15 cellular contexts compared by ENCODE assay signal in the genomic region with DNA sequence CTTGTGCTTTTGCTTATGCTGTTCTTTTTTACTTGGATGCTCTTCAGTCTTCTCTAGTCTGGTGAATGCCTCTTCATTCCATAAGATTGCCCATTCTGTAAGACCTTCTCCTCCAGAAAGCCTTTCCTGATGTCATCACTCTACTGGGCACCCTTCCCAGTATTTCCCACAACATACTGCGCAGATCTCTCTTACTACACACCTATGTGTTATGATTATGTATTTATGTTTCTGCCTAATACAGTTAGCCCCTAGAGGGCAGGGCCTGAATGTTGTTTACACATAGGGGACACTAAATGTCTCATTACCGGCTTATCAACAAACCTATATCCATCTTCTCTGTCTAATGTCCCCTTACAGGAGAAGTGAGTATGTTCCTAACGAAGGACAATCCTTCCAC. TPM values are rescaled to one million over a fixed set of nuclear protein-coding genes. Genes with fewer than 3 reads are reported as not detected.
A peak's percentile ranks its signal among the peaks of the same experiment; 100 is the strongest.
DNase-seq lines count a peak whose midpoint lies in the region; ATAC-seq and TF ChIP-seq lines count a peak whose summit lies in the region.
"Had no signal": no experiment of that assay in that cellular context is flagged by ENCODE, and none has a peak within 500 bp of the region (broad histone marks: within the 10 kb centered on the region; RNA-seq: fewer than 3 reads in every experiment).

No MANE protein-coding gene starts in this region.

- no peaks in the 10 kb centered on the region for H3K27me3 ChIP-seq in BJ (ENCODE audit: control insufficient read depth, insufficient read depth, low read length)
- H3K27me3 ChIP-seq in Panc1 (ENCODE audit: control insufficient read depth, insufficient read depth, low read length): no peaks in the 10 kb centered on the region
- H3K27me3 ChIP-seq: body of pancreas, stomach had no signal

- H3K36me3 ChIP-seq in BJ (ENCODE audit: control insufficient read depth, insufficient read depth, low read length) (no peaks in the 10 kb centered on the region), Panc1 (ENCODE audit: control insufficient read depth, insufficient read depth, low read length) (peaks cover 6% of the 10 kb centered on the region; the same call in 1 of the 2 replicates)

- H3K27ac ChIP-seq in Panc1 (ENCODE audit: low read length): no peak overlapping the region
- H3K27ac ChIP-seq: body of pancreas, stomach had no signal

- intact Hi-C loops in Panc1 (cut with micrococcal nuclease; ENCODE audit: unreplicated experiment): no loop called here

- no peaks in the 10 kb centered on the region for H3K9me3 ChIP-seq in Panc1 (ENCODE audit: control insufficient read depth, insufficient read depth, low read depth, low read length)
- H3K9me3 ChIP-seq: body of pancreas, stomach had no signal

- no peak overlapping the region for H3K4me3 ChIP-seq in BJ (ENCODE audit: low read depth, low read length)
- H3K4me3 ChIP-seq in Panc1 (ENCODE audit: low read depth in 2 of 2, low read length in 2 of 2): no peak overlapping the region
- H3K4me3 ChIP-seq: body of pancreas, stomach had no signal

- no peak for DNase-seq in BJ (ENCODE audit: low read depth)
- no peak for DNase-seq in GM13977 (ENCODE audit: low spot score)
- DNase-seq in Panc1 (ENCODE audit: low read depth, low spot score): no peak
- peak; percentile 0 to 21 for DNase-seq in erythroblast (lab: John Stamatoyannopoulos, UW)
- no peak for DNase-seq in NCI-H1417 (lab: John Stamatoyannopoulos, UW)
- DNase-seq in DMS153 treated with DMSO at 0.1 percent for 48 hours (lab: John Stamatoyannopoulos, UW; ENCODE audit: unreplicated experiment): no peak
- no peak for DNase-seq in GDM1 (lab: John Stamatoyannopoulos, UW)
- DNase-seq: body of pancreas; effector memory CD4-positive, alpha-beta T cell; KBM-7; NCI-H1436 treated with DMSO at 0.1 percent for 48 hours; NCI-H510A; stomach had no signal

- no peak for TF ChIP-seq POLR2A in erythroblast (IDR thresholded peaks at IDR 0.05; ENCODE audit: low read length)

- CTCF ChIA-PET in BJ (lab: Yijun Ruan, JAX): interaction anchor here (3.6 kb wide), 1 partner anchor 48 kb away, joined by 9 read pairs; no protein-coding TSS in a partner anchor
- CTCF ChIA-PET in Panc1 (lab: Charles Lee): no interaction called here

- no TSS peak for BruUV-seq in Panc1 (replicated peaks; lab: Mats Ljungman, UMichigan)

- TF ChIP-seq CTCF in BJ (IDR thresholded peaks at IDR 0.05; ENCODE audit: insufficient read depth, low read depth, low read length) (0 out of 2 replicates have a peak, but pooled peaks have one; percentile 5), GM13977 (IDR thresholded peaks at IDR 0.05; ENCODE audit: extremely low read depth, insufficient read depth, missing control alignments) (peak; percentile 13), Panc1 (IDR thresholded peaks at IDR 0.05) (0 out of 2 replicates have a peak, but pooled peaks have one; percentile 6)

- ATAC-seq in Panc1 (no peak), GM21825 (IDR thresholded peaks at IDR 0.05; ENCODE audit: unreplicated experiment) (no peak)
- ATAC-seq: activated CD4-positive, CD25-positive, alpha-beta regulatory T cell treated with anti-CD3 and anti-CD28 coated beads, Interleukin-2, amount 50 U/mL, for 24 hours; body of pancreas had no signal

- H3K4me1 ChIP-seq in Panc1 (ENCODE audit: control insufficient read depth, insufficient read depth, low read length): no peaks in the 10 kb centered on the region
- H3K4me1 ChIP-seq: body of pancreas, stomach had no signal

- in situ Hi-C loops in GM13977 (cut with MboI; ENCODE audit: low pct_unique_long_range_greater_than_20kb, low sequenced_read_pairs, unreplicated experiment): no loop called here
- in situ Hi-C loops in Panc1 (cut with HindIII; ENCODE audit: low pct_unique_long_range_greater_than_20kb, low sequenced_read_pairs): no loop called here

- POLR2A ChIA-PET in BJ (lab: Charles Lee): no interaction called here
- POLR2A ChIA-PET in Panc1 (lab: Charles Lee): no interaction called here

RNA-seq across cellular contexts. Expression of gene AIFM1, which starts 21.1 kb away (rescaled TPM):
- polyA plus RNA-seq in BJ (2011; rRNA removed): 23.2 and 27.8 TPM in 2 replicates
- polyA minus RNA-seq in BJ (2011; rRNA and poly(A)+ RNA removed): 9.8 and 13.2 TPM in 2 replicates
- total RNA-seq in Panc1 (2021; ENCODE audit: unreplicated experiment): 96.6 TPM
- 95.4 TPM for polyA plus RNA-seq in Panc1 (2012; ENCODE audit: insufficient read length)

RNA-seq across cellular contexts. Expression of gene RAB33A, which starts 27.3 kb away (rescaled TPM):
- 4.6 and 5.1 TPM in 2 replicates for polyA plus RNA-seq in BJ (2011; rRNA removed)
- polyA minus RNA-seq in BJ (2011; rRNA and poly(A)+ RNA removed): 2.1 and 2.2 TPM in 2 replicates
- 2.2 TPM for total RNA-seq in Panc1 (2021; ENCODE audit: unreplicated experiment)
- 7.2 TPM for polyA plus RNA-seq in Panc1 (2012; ENCODE audit: insufficient read length)

RNA-seq across cellular contexts. Expression of gene ELF4, which starts 34.2 kb away (rescaled TPM):
- polyA plus RNA-seq in BJ (2011; rRNA removed): 22.6 and 31.1 TPM in 2 replicates
- polyA minus RNA-seq in BJ (2011; rRNA and poly(A)+ RNA removed): 38.5 and 39.9 TPM in 2 replicates
- 48.0 TPM for total RNA-seq in Panc1 (2021; ENCODE audit: unreplicated experiment)
- 28.7 TPM for polyA plus RNA-seq in Panc1 (2012; ENCODE audit: insufficient read length)

Comparison
In these comparisons a context has a peak if more than half of its experiments do, and no peak if none do; other contexts are left out.
1. DNase-seq: peak in erythroblast (2 of 2); none in BJ (single experiment), GM13977 (single experiment), Panc1 (single experiment), NCI-H1417 (0 of 3), DMS153 treated with DMSO at 0.1 percent for 48 hours (single experiment) and GDM1 (single experiment).
2. Peak in every context shown above with its lines, with median percentiles within 50 percentile points of each other: CTCF ChIP-seq.